Comparison of ENCODE assay signal across 1 cellular context in genomic region chr6:90643366-90643765, GRCh38.
TF ChIP-seq lines count a peak whose summit lies in the region.

No MANE protein-coding gene starts in this region.

TF ChIP-seq in GM23338, 12 proteins besides CTCF, POLR2A, EP300 and RAD21:
- no peak for TF ChIP-seq REST (IDR thresholded peaks at IDR 0.05; ENCODE audit: unreplicated experiment)
- TF ChIP-seq ZNF331 (CRISPR knock-in tag; IDR thresholded peaks at IDR 0.05; ENCODE audit: low read depth): no peak
- no peak for TF ChIP-seq CREB1 (CRISPR knock-in tag; IDR thresholded peaks at IDR 0.05; ENCODE audit: low read depth)
- TF ChIP-seq EZH2 (IDR thresholded peaks at IDR 0.05; ENCODE audit: low read depth, unreplicated experiment): no peak
- no peak for TF ChIP-seq STAT1 (IDR thresholded peaks at IDR 0.05; ENCODE audit: unreplicated experiment)
